ENCODE assay signal across 7 cellular contexts in the genomic region with DNA sequence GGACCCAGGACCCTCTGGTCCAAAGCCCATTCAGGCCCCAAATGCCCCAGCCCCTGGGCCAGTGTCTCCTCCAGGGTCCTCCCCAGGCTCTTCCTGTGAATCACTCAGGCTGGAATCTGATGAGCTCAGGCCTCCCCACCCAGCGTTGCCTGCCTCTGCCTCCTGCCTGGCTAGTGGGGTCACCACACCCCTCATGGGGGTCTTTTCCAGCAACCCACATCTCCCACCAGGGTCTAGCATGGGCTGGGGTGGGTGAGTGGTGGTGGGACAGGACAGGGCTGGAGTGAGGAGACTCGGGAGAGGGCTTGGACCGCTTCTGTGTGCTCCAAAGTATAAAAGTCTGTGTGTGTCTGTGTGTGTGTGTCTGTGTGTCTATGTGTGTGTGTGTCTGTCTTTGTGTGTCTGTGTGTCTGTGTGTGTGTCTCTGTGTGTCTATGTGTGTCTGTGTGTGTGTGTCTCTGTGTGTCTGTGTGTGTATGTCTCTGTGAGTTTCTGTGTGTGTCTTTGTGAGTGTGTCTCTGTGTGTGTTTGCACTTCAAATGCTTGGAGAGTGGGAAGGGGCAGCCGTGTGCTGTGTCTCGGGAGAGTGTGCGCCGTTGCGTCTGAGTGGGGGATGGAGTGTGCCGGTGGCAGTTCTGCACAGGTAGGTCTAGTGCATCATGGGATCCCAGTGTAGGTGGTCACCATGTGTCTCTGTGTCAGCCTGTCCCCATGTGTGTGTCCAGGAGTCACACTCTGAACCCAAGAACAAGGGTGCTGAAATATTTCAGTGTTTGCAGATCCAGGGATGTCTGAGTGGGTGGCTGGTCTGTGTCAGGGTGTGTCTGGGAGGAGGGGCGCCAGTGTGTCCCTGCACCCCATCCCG. TPM values are rescaled to one million over a fixed set of nuclear protein-coding genes. Genes with fewer than 3 reads are reported as not detected.
DNase-seq lines count a peak whose midpoint lies in the region; ATAC-seq, FAIRE-seq and TF ChIP-seq lines count a peak whose summit lies in the region.
"Had no signal": no experiment of that assay in that cellular context is flagged by ENCODE, and none has a peak within 500 bp of the region (broad histone marks: within the 10 kb centered on the region; RNA-seq: fewer than 3 reads in every experiment).

No MANE protein-coding gene starts in this region.

- no peak overlapping the region for H2BK120ac ChIP-seq in neuronal stem cell (ENCODE audit: low read depth, low read length)

- peaks cover 20% of the 10 kb centered on the region for H3K27me3 Mint-ChIP-seq in progenitor cell of endocrine pancreas

- no peaks in the 10 kb centered on the region for H3K79me1 ChIP-seq in neuronal stem cell (ENCODE audit: low read depth, low read length)

- no peak overlapping the region for H3K4me2 ChIP-seq in GM12878 (ENCODE audit: control insufficient read depth, insufficient read depth)
- H3K4me2 ChIP-seq in neuronal stem cell (ENCODE audit: insufficient read depth, low read length, poor library complexity, severe bottlenecking): no peak overlapping the region

- no peak overlapping the region for H4K91ac ChIP-seq in neuronal stem cell (ENCODE audit: low read depth, low read length, poor library complexity)

- H3K9me3 ChIP-seq in HEK293 (ENCODE audit: control insufficient read depth, insufficient read depth, low read depth, low read length) (no peaks in the 10 kb centered on the region), GM12878 (replicated peaks; ENCODE audit: control insufficient read depth, insufficient read depth, low read length) (no peaks in the 10 kb centered on the region), neuronal stem cell (replicated peaks in 1 of 2; ENCODE audit: control insufficient read depth in 2 of 2, insufficient read depth in 1 of 2, low read depth in 1 of 2, low read length in 2 of 2) (no peaks in the 10 kb centered on the region)

- H3K14ac ChIP-seq in neuronal stem cell (ENCODE audit: low read length): no peak overlapping the region

- no peak for ATAC-seq in GM12878

- H3K4me3 ChIP-seq in HEK293 (ENCODE audit: low read depth, low read length): no peak overlapping the region
- H3K4me3 ChIP-seq in GM12878: no peak overlapping the region
- H3K4me3 ChIP-seq in neuronal stem cell (ENCODE audit: low read length in 2 of 2): peak overlapping the region in 1 of 2 donors; percentile 7
- H3K4me3 ChIP-seq: lung had no signal

- 58% methylated on average over 11 of the region's 11 CpGs for WGBS in GM12878 (ENCODE audit: insufficient coverage, insufficient replicate concordance, low lambda C conversion rate, missing lambda C conversion rate)
- WGBS in neuronal stem cell (ENCODE audit: extremely low coverage in 2 of 2, insufficient read length in 2 of 2, insufficient replicate concordance in 1 of 2), 2 donors: no CpG with 5 or more reads among the region's 11 CpGs

- no peak overlapping the region for H3K4me3 Mint-ChIP-seq in progenitor cell of endocrine pancreas (ENCODE audit: low read depth)

- SMC1A ChIA-PET in GM12878 (lab: Charles Lee; ENCODE audit: uncharacterized antibody, unreplicated experiment): interaction anchor here (3.4 kb wide), 1 partner anchor 15 kb away, joined by 12 read pairs; no protein-coding TSS in a partner anchor

- no TSS peak for BruUV-seq in GM12878 (replicated peaks; lab: Mats Ljungman, UMichigan)

- no peak for TF ChIP-seq CTCF in HEK293 (tag by site-specific recombination; IDR thresholded peaks at IDR 0.05)
- TF ChIP-seq CTCF in GM12878 (IDR thresholded peaks at IDR 0.05 in 2 of 3, conservative IDR thresholded peaks at IDR 0.05 in 1 of 3; ENCODE audit: control insufficient read depth in 2 of 3, extremely low read depth in 1 of 3, insufficient read depth in 1 of 3, low read depth in 3 of 3, low read length in 3 of 3): no peak
- TF ChIP-seq CTCF in progenitor cell of endocrine pancreas (IDR thresholded peaks at IDR 0.05; ENCODE audit: unreplicated experiment): no peak

- H3K27ac ChIP-seq in HEK293 (ENCODE audit: extremely low read depth, low read depth, low read length) (no peak overlapping the region), GM12878 (ENCODE audit: control insufficient read depth, insufficient read depth) (no peak overlapping the region), neuronal stem cell (replicated peaks; ENCODE audit: low read length) (no peak overlapping the region)

- RAD21 ChIA-PET in GM12878 (lab: Charles Lee; ENCODE audit: unreplicated experiment): interaction anchor here (1.0 kb wide), 2 partner anchors 14 to 16 kb away, joined by 3 to 4 read pairs; no protein-coding TSS in a partner anchor

- no peaks in the 10 kb centered on the region for H3K79me2 ChIP-seq in GM12878 (ENCODE audit: control insufficient read depth, insufficient read depth, low read length)

- H2AFZ ChIP-seq in GM12878 (ENCODE audit: control insufficient read depth, low read depth, low read length) (no peak overlapping the region), neuronal stem cell (ENCODE audit: low read length) (peak overlapping the region; percentile 77)

- POLR2A ChIA-PET in HEK293 (lab: Yijun Ruan, JAX): interaction anchor here (0.7 to 1.2 kb wide), 2 partner anchors 8 to 38 kb away, joined by 3 to 6 read pairs; no protein-coding TSS in a partner anchor
- POLR2A ChIA-PET in GM12878 (lab: Charles Lee): interaction anchor here (0.7 kb wide), 1 partner anchor 16 kb away, joined by 3 read pairs; no protein-coding TSS in a partner anchor

- FAIRE-seq in GM12878 (lab: Jason Lieb, UNC): peak; percentile 35

- peak overlapping the region; percentile 45 for H2BK5ac ChIP-seq in neuronal stem cell (ENCODE audit: low read length)

- intact Hi-C loops in GM12878 (cut with micrococcal nuclease; ENCODE audit: unreplicated experiment): loop anchor here (1.0 to 2.0 kb wide), 2 partner anchors 15 to 105 kb away; no protein-coding TSS in a partner anchor

- H3K27me3 ChIP-seq in GM12878 (replicated peaks in 1 of 2; ENCODE audit: control insufficient read depth in 2 of 2, insufficient read depth in 2 of 2, low read length in 1 of 2): no peaks in the 10 kb centered on the region; a peak in 1 of 4 replicates
- no peaks in the 10 kb centered on the region for H3K27me3 ChIP-seq in neuronal stem cell (ENCODE audit: control insufficient read depth in 3 of 3, insufficient read depth in 3 of 3, low read depth in 1 of 3, low read length in 3 of 3)

- peak overlapping the region; percentile 91 for H2AK5ac ChIP-seq in neuronal stem cell (ENCODE audit: low read depth, low read length)

- no peak overlapping the region for H3K27ac Mint-ChIP-seq in progenitor cell of endocrine pancreas

- CTCF ChIA-PET in HEK293 (lab: Yijun Ruan, JAX): interaction anchor here (0.6 to 1.0 kb wide), 5 partner anchors 10 to 403 kb away, joined by 3 to 5 read pairs (median 3); a partner anchor contains a TSS
- CTCF ChIA-PET in GM12878 (lab: Yijun Ruan, JAX): interaction anchor here (1.5 to 3.8 kb wide), 2 partner anchors 10 to 15 kb away, joined by 6 to 34 read pairs; a partner anchor contains a TSS

- no peak for TF ChIP-seq RAD21 in GM12878 (IDR thresholded peaks at IDR 0.05; ENCODE audit: insufficient read depth, low read depth, low read length)

- no peaks in the 10 kb centered on the region for H3K36me3 Mint-ChIP-seq in progenitor cell of endocrine pancreas (ENCODE audit: insufficient read depth)

- H2BK15ac ChIP-seq in neuronal stem cell (ENCODE audit: low read length): peak overlapping the region; percentile 1

- no peaks in the 10 kb centered on the region for H3K36me3 ChIP-seq in HEK293 (ENCODE audit: control insufficient read depth in 2 of 2, insufficient read depth in 1 of 2, low read length in 2 of 2)
- H3K36me3 ChIP-seq in GM12878 (ENCODE audit: control insufficient read depth in 2 of 2, insufficient read depth in 2 of 2, low read length in 1 of 2): no peaks in the 10 kb centered on the region
- no peaks in the 10 kb centered on the region for H3K36me3 ChIP-seq in neuronal stem cell (replicated peaks in 1 of 2; ENCODE audit: control insufficient read depth in 2 of 2, insufficient read depth in 2 of 2, low read length in 2 of 2)

- H2BK12ac ChIP-seq in neuronal stem cell (ENCODE audit: low read length): peak overlapping the region; percentile 59

- no peak for TF ChIP-seq EP300 in GM12878 (IDR thresholded peaks at IDR 0.05; ENCODE audit: borderline replicate concordance in 1 of 2, control insufficient read depth in 1 of 2, low read depth in 2 of 2, low read length in 2 of 2)

- no peak for TF ChIP-seq POLR2A in GM12878 (IDR thresholded peaks at IDR 0.05; ENCODE audit: low read depth, low read length)

- no peak overlapping the region for H3K23ac ChIP-seq in neuronal stem cell (ENCODE audit: low read depth, low read length, poor library complexity)

- peaks cover 1% of the 10 kb centered on the region for H3K4me1 Mint-ChIP-seq in progenitor cell of endocrine pancreas (ENCODE audit: low read depth)

- no peaks in the 10 kb centered on the region for H4K20me1 ChIP-seq in GM12878 (ENCODE audit: control insufficient read depth, insufficient read depth)

- in situ Hi-C loops in GM12878 (cut with MboI): no loop called here

- no peaks in the 10 kb centered on the region for H3K9me3 Mint-ChIP-seq in progenitor cell of endocrine pancreas (ENCODE audit: low read depth)

- no peak overlapping the region for H3K4ac ChIP-seq in neuronal stem cell (ENCODE audit: low read length)

- H3K4me1 ChIP-seq in HEK293 (ENCODE audit: control insufficient read depth, insufficient read depth, low read length) (no peaks in the 10 kb centered on the region), GM12878 (ENCODE audit: control insufficient read depth, insufficient read depth, low read length) (peaks cover 10% of the 10 kb centered on the region; the same call in 1 of the 2 replicates), neuronal stem cell (ENCODE audit: control insufficient read depth in 2 of 2, insufficient read depth in 1 of 2, low read depth in 1 of 2, low read length in 2 of 2) (peaks cover 26 to 44% of the 10 kb centered on the region in 2 donors)

- H3K9ac ChIP-seq in GM12878 (ENCODE audit: control insufficient read depth, insufficient read depth, low read length): no peak overlapping the region
- H3K9ac ChIP-seq in neuronal stem cell (ENCODE audit: low read depth, low read length, poor library complexity): no peak overlapping the region

- peak overlapping the region; percentile 72 for H3K18ac ChIP-seq in neuronal stem cell (ENCODE audit: low read length)

- no peak for DNase-seq in GM12878 (ENCODE audit: low read depth, low spot score)
- no peak for DNase-seq in neuronal stem cell (ENCODE audit: low spot score)
- DNase-seq in CD1c-positive myeloid dendritic cell (ENCODE audit: extremely low spot score): no peak
- DNase-seq in NCI-H1436 (lab: John Stamatoyannopoulos, UW): no peak
- DNase-seq in progenitor cell of endocrine pancreas (ENCODE audit: low spot score, unreplicated experiment): no peak

- no peak overlapping the region for H4K8ac ChIP-seq in neuronal stem cell (ENCODE audit: low read depth, low read length)

RNA-seq across cellular contexts. Expression of a gene that starts 8.8 kb away (rescaled TPM):
- 1.3 and 1.4 TPM in 2 replicates for total RNA-seq in GM12878 (2013; cell fraction: nucleolus; rRNA removed)
- total RNA-seq in GM12878 (2014; rRNA removed): 0.11 and 0.49 TPM in 2 replicates
- total RNA-seq in GM12878 (2014; rRNA removed; fragmentation: Illumina TruSeq; extraction: Trizol): 0.09 and 0.13 TPM in 2 replicates
- total RNA-seq in GM12878 (2021): 0.48 and 0.69 TPM in 2 replicates
- not detected for polyA plus RNA-seq in GM12878 (2011; ENCODE audit: low read depth)
- polyA plus RNA-seq in GM12878 (2011; rRNA removed): 0.04 and 0.22 TPM in 2 replicates
- 0.15 and 0.43 TPM in 2 replicates for polyA plus RNA-seq in GM12878 (2011; cell fraction: cytosol; rRNA removed)
- polyA plus RNA-seq in GM12878 (2011; cell fraction: nucleus; rRNA removed): 3.7 and 4.8 TPM in 2 replicates
- 0.24 and 0.28 TPM in 2 replicates for polyA plus RNA-seq in GM12878 (2012)
- 0.41 TPM in 1 of 2 replicates, not detected in the other for polyA plus RNA-seq in GM12878 (2014; fragmentation: Illumina TruSeq; extraction: Trizol)
- under 1 TPM in 1 of 2 experiments, not detected in 1; 0.04 TPM for polyA plus RNA-seq in GM12878 (2014; fragmentation: Nextera tagmentation; extraction: Ambion mirVana)
- polyA plus RNA-seq in GM12878 (2014; rRNA removed): 0.47 and 0.54 TPM in 2 replicates
- under 1 TPM; 0.15 to 0.43 TPM for polyA plus RNA-seq in GM12878 (2016; fragmentation: Nextera tagmentation; extraction: Ambion mirVana)
- polyA minus RNA-seq in GM12878 (2011; rRNA and poly(A)+ RNA removed): 0.37 TPM in 1 of 2 replicates, not detected in the other
- 0.40 TPM in 1 of 2 replicates, not detected in the other for polyA minus RNA-seq in GM12878 (2011; cell fraction: cytosol; rRNA and poly(A)+ RNA removed)
- 0.85 and 2.6 TPM in 2 replicates for polyA minus RNA-seq in GM12878 (2011; cell fraction: nucleus; rRNA and poly(A)+ RNA removed)
- polyA plus RNA-seq in neuronal stem cell (2013, experiment 1 of 2): 2.4 TPM
- 2.1 TPM for polyA plus RNA-seq in neuronal stem cell (2013, experiment 2 of 2)
- 1.5 and 2.3 TPM in 2 replicates for total RNA-seq in progenitor cell of endocrine pancreas

RNA-seq across cellular contexts. Expression of a gene that starts 10.6 kb away (rescaled TPM):
- not detected in 2 replicates for total RNA-seq in GM12878 (2013; cell fraction: nucleolus; rRNA removed)
- total RNA-seq in GM12878 (2014; rRNA removed): not detected in 2 replicates
- total RNA-seq in GM12878 (2014; rRNA removed; fragmentation: Illumina TruSeq; extraction: Trizol): not detected in 2 replicates
- total RNA-seq in GM12878 (2021): 0.13 and 0.21 TPM in 2 replicates
- not detected for polyA plus RNA-seq in GM12878 (2011; ENCODE audit: low read depth)
- polyA plus RNA-seq in GM12878 (2011; rRNA removed): not detected in 2 replicates
- not detected in 2 replicates for polyA plus RNA-seq in GM12878 (2011; cell fraction: cytosol; rRNA removed)
- not detected in 2 replicates for polyA plus RNA-seq in GM12878 (2011; cell fraction: nucleus; rRNA removed)
- polyA plus RNA-seq in GM12878 (2012): not detected in 2 replicates
- not detected in 2 replicates for polyA plus RNA-seq in GM12878 (2014; fragmentation: Illumina TruSeq; extraction: Trizol)
- polyA plus RNA-seq in GM12878 (2014; fragmentation: Nextera tagmentation; extraction: Ambion mirVana): not detected
- not detected in 2 replicates for polyA plus RNA-seq in GM12878 (2014; rRNA removed)
- polyA plus RNA-seq in GM12878 (2016; fragmentation: Nextera tagmentation; extraction: Ambion mirVana): under 1 TPM; 0.10 to 0.20 TPM
- polyA minus RNA-seq in GM12878 (2011; rRNA and poly(A)+ RNA removed): not detected in 2 replicates
- not detected in 2 replicates for polyA minus RNA-seq in GM12878 (2011; cell fraction: cytosol; rRNA and poly(A)+ RNA removed)
- polyA minus RNA-seq in GM12878 (2011; cell fraction: nucleus; rRNA and poly(A)+ RNA removed): not detected in 2 replicates
- polyA plus RNA-seq in neuronal stem cell (2013, experiment 1 of 2): 3.3 TPM
- polyA plus RNA-seq in neuronal stem cell (2013, experiment 2 of 2): 3.2 TPM
- total RNA-seq in progenitor cell of endocrine pancreas: 0.22 and 0.67 TPM in 2 replicates

RNA-seq across cellular contexts. Expression of a gene that starts 17.5 kb away (rescaled TPM):
- 11.8 and 18.2 TPM in 2 replicates for total RNA-seq in GM12878 (2013; cell fraction: nucleolus; rRNA removed)
- total RNA-seq in GM12878 (2014; rRNA removed): 63.5 and 64.0 TPM in 2 replicates
- 38.7 and 42.4 TPM in 2 replicates for total RNA-seq in GM12878 (2014; rRNA removed; fragmentation: Illumina TruSeq; extraction: Trizol)
- total RNA-seq in GM12878 (2021): 49.6 and 54.7 TPM in 2 replicates
- polyA plus RNA-seq in GM12878 (2011; ENCODE audit: low read depth): 15.4 TPM
- 28.9 and 33.7 TPM in 2 replicates for polyA plus RNA-seq in GM12878 (2011; rRNA removed)
- polyA plus RNA-seq in GM12878 (2011; cell fraction: cytosol; rRNA removed): 40.1 and 54.9 TPM in 2 replicates
- 36.8 and 47.4 TPM in 2 replicates for polyA plus RNA-seq in GM12878 (2011; cell fraction: nucleus; rRNA removed)
- 25.6 and 30.1 TPM in 2 replicates for polyA plus RNA-seq in GM12878 (2012)
- 11.6 and 29.1 TPM in 2 replicates for polyA plus RNA-seq in GM12878 (2014; fragmentation: Illumina TruSeq; extraction: Trizol)
- polyA plus RNA-seq in GM12878 (2014; fragmentation: Nextera tagmentation; extraction: Ambion mirVana): 1 to 10 TPM; 2.1 to 8.6 TPM
- polyA plus RNA-seq in GM12878 (2014; rRNA removed): 58.6 and 59.9 TPM in 2 replicates
- polyA plus RNA-seq in GM12878 (2016; fragmentation: Nextera tagmentation; extraction: Ambion mirVana): 10 to 100 TPM; 82.5 to 85.3 TPM
- 7.2 and 16.5 TPM in 2 replicates for polyA minus RNA-seq in GM12878 (2011; rRNA and poly(A)+ RNA removed)
- polyA minus RNA-seq in GM12878 (2011; cell fraction: cytosol; rRNA and poly(A)+ RNA removed): 9.7 and 9.9 TPM in 2 replicates
- 6.6 and 12.2 TPM in 2 replicates for polyA minus RNA-seq in GM12878 (2011; cell fraction: nucleus; rRNA and poly(A)+ RNA removed)
- 23.5 TPM for polyA plus RNA-seq in neuronal stem cell (2013, experiment 1 of 2)
- 21.8 TPM for polyA plus RNA-seq in neuronal stem cell (2013, experiment 2 of 2)
- 38.1 and 38.3 TPM in 2 replicates for total RNA-seq in progenitor cell of endocrine pancreas

RNA-seq across cellular contexts. Expression of a gene that starts 20.0 kb away (rescaled TPM):
- 9.2 and 9.9 TPM in 2 replicates for total RNA-seq in GM12878 (2013; cell fraction: nucleolus; rRNA removed)
- 6.3 and 7.2 TPM in 2 replicates for total RNA-seq in GM12878 (2014; rRNA removed)
- total RNA-seq in GM12878 (2014; rRNA removed; fragmentation: Illumina TruSeq; extraction: Trizol): 2.3 and 2.4 TPM in 2 replicates
- total RNA-seq in GM12878 (2021): 5.7 and 5.9 TPM in 2 replicates
- 1.8 TPM for polyA plus RNA-seq in GM12878 (2011; ENCODE audit: low read depth)
- 2.1 and 3.6 TPM in 2 replicates for polyA plus RNA-seq in GM12878 (2011; rRNA removed)
- 3.3 and 4.2 TPM in 2 replicates for polyA plus RNA-seq in GM12878 (2011; cell fraction: cytosol; rRNA removed)
- 3.4 and 3.5 TPM in 2 replicates for polyA plus RNA-seq in GM12878 (2011; cell fraction: nucleus; rRNA removed)
- polyA plus RNA-seq in GM12878 (2012): 4.1 and 5.5 TPM in 2 replicates
- 1.4 and 1.9 TPM in 2 replicates for polyA plus RNA-seq in GM12878 (2014; fragmentation: Illumina TruSeq; extraction: Trizol)
- 1 to 10 TPM in 1 of 2 experiments, under 1 TPM in 1; 0.55 to 1.5 TPM for polyA plus RNA-seq in GM12878 (2014; fragmentation: Nextera tagmentation; extraction: Ambion mirVana)
- 5.0 and 5.7 TPM in 2 replicates for polyA plus RNA-seq in GM12878 (2014; rRNA removed)
- polyA plus RNA-seq in GM12878 (2016; fragmentation: Nextera tagmentation; extraction: Ambion mirVana): 10 to 100 TPM in 1 of 2 experiments, 1 to 10 TPM in 1; 9.4 to 11.1 TPM
- polyA minus RNA-seq in GM12878 (2011; rRNA and poly(A)+ RNA removed): 2.6 TPM in 2 replicates
- polyA minus RNA-seq in GM12878 (2011; cell fraction: cytosol; rRNA and poly(A)+ RNA removed): 1.5 and 1.7 TPM in 2 replicates
- 2.8 TPM in 2 replicates for polyA minus RNA-seq in GM12878 (2011; cell fraction: nucleus; rRNA and poly(A)+ RNA removed)
- polyA plus RNA-seq in neuronal stem cell (2013, experiment 1 of 2): 31.8 TPM
- 30.8 TPM for polyA plus RNA-seq in neuronal stem cell (2013, experiment 2 of 2)
- 25.9 and 28.7 TPM in 2 replicates for total RNA-seq in progenitor cell of endocrine pancreas

RNA-seq across cellular contexts. Expression of a gene that starts 35.7 kb away (rescaled TPM):
- total RNA-seq in GM12878 (2013; cell fraction: nucleolus; rRNA removed): not detected in 2 replicates
- total RNA-seq in GM12878 (2014; rRNA removed): not detected in 2 replicates
- total RNA-seq in GM12878 (2014; rRNA removed; fragmentation: Illumina TruSeq; extraction: Trizol): not detected in 2 replicates
- total RNA-seq in GM12878 (2021): 0.11 TPM in 1 of 2 replicates, not detected in the other
- not detected for polyA plus RNA-seq in GM12878 (2011; ENCODE audit: low read depth)
- not detected in 2 replicates for polyA plus RNA-seq in GM12878 (2011; rRNA removed)
- 0.03 TPM in 1 of 2 replicates, not detected in the other for polyA plus RNA-seq in GM12878 (2011; cell fraction: cytosol; rRNA removed)
- polyA plus RNA-seq in GM12878 (2011; cell fraction: nucleus; rRNA removed): not detected in 2 replicates
- 0.07 TPM in 1 of 2 replicates, not detected in the other for polyA plus RNA-seq in GM12878 (2012)
- not detected in 2 replicates for polyA plus RNA-seq in GM12878 (2014; fragmentation: Illumina TruSeq; extraction: Trizol)
- not detected for polyA plus RNA-seq in GM12878 (2014; fragmentation: Nextera tagmentation; extraction: Ambion mirVana)
- 0.04 TPM in 1 of 2 replicates, not detected in the other for polyA plus RNA-seq in GM12878 (2014; rRNA removed)
- polyA plus RNA-seq in GM12878 (2016; fragmentation: Nextera tagmentation; extraction: Ambion mirVana): not detected
- not detected in 2 replicates for polyA minus RNA-seq in GM12878 (2011; rRNA and poly(A)+ RNA removed)
- polyA minus RNA-seq in GM12878 (2011; cell fraction: cytosol; rRNA and poly(A)+ RNA removed): not detected in 2 replicates
- polyA minus RNA-seq in GM12878 (2011; cell fraction: nucleus; rRNA and poly(A)+ RNA removed): not detected in 2 replicates
- 0.15 TPM for polyA plus RNA-seq in neuronal stem cell (2013, experiment 1 of 2)
- polyA plus RNA-seq in neuronal stem cell (2013, experiment 2 of 2): 0.17 TPM
- 0.33 and 0.57 TPM in 2 replicates for total RNA-seq in progenitor cell of endocrine pancreas
